19 cellular contexts compared by ENCODE assay signal in the genomic region with DNA sequence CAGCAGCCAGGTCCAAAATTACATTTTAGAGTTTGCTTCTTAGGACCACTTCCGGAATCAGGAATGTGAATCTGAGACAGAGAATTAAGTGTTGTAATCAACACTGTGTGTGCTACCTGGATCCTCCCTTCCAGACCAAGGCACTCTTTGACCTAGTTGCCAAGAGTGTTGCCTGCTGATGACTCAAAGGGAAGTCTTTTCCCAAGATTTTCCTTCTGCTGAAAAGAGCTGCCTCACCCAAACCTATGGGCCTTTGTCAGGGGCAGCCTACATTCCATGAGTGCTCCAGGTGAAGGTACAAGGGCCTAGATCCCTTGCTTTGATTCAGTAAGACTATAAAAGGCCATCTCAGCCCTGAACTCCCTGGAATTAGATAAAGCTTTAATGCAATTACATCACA.
"Had no signal": no experiment of that assay in that cellular context is flagged by ENCODE, and none has a peak within 500 bp of the region (broad histone marks: within the 10 kb centered on the region; RNA-seq: fewer than 3 reads in every experiment).

No MANE protein-coding gene starts in this region.

- H3K36me3 ChIP-seq: adrenal gland, spleen, upper lobe of right lung, WERI-Rb-1 had no signal

- H3K27me3 Mint-ChIP-seq: natural killer cell treated with Interleukin-12 subunit alpha and Interleukin-12 subunit beta and Interleukin-15 and Interleukin-18, amount 100 ng/mL, for 72 hours; stimulated activated memory B cell treated with anti-CD40 and anti-IgM and Interleukin-4, amounts not matched to agents 10 μg/mL and 1 μg/mL and 100 μg/mL, for 72 hours had no signal

- H3K27me3 ChIP-seq: adrenal gland, spleen, testis, upper lobe of right lung had no signal

- H3K36me3 Mint-ChIP-seq: stimulated activated memory B cell treated with anti-CD40 and anti-IgM and Interleukin-4, amounts not matched to agents 10 μg/mL and 1 μg/mL and 100 μg/mL, for 72 hours had no signal

- ATAC-seq: activated naive CD4-positive, alpha-beta T cell treated with anti-CD3 and anti-CD28 coated beads, Interleukin-2, amount 50 U/mL, for 72 hours; natural killer cell treated with Interleukin-12 subunit alpha and Interleukin-12 subunit beta and Interleukin-15 and Interleukin-18, amount 100 ng/mL, for 72 hours; stimulated activated memory B cell treated with anti-CD40 and anti-IgM and Interleukin-4, amounts not matched to agents 10 μg/mL and 1 μg/mL and 100 μg/mL, for 72 hours; upper lobe of right lung had no signal

- H3K4me3 ChIP-seq: adrenal gland, spleen, testis, upper lobe of right lung had no signal

- H3K4me1 ChIP-seq: adrenal gland, spleen, testis, upper lobe of right lung had no signal

- H3K27ac Mint-ChIP-seq: activated naive CD4-positive, alpha-beta T cell treated with anti-CD3 and anti-CD28 coated beads, Interleukin-2, amount 50 U/mL, for 72 hours; activated T-helper 1 cell treated with anti-CD3 and anti-CD28 coated beads, Interleukin-12 subunit alpha, Interleukin-12 subunit beta, Interleukin-2, Interleukin-4 antibody, amounts not matched to agents 30 ng/mL and 10 ng/mL and 1 ng/mL, durations not matched to agents 14 hours and 24 hours and 36 hours; natural killer cell treated with Interleukin-12 subunit alpha and Interleukin-12 subunit beta and Interleukin-15 and Interleukin-18, amount 100 ng/mL, for 72 hours; stimulated activated memory B cell treated with anti-CD40 and anti-IgM and Interleukin-4, amounts not matched to agents 10 μg/mL and 1 μg/mL and 100 μg/mL, for 72 hours had no signal

- H3K9me3 ChIP-seq: adrenal gland, testis, upper lobe of right lung had no signal

- H3K27ac ChIP-seq: adrenal gland, spleen, testis, upper lobe of right lung, WERI-Rb-1 had no signal

- H3K4me3 Mint-ChIP-seq: activated T-helper 1 cell treated with anti-CD3 and anti-CD28 coated beads, Interleukin-12 subunit alpha, Interleukin-12 subunit beta, Interleukin-2, Interleukin-4 antibody, amounts not matched to agents 30 ng/mL and 10 ng/mL and 1 ng/mL, durations not matched to agents 14 hours and 24 hours and 36 hours; natural killer cell treated with Interleukin-12 subunit alpha and Interleukin-12 subunit beta and Interleukin-15 and Interleukin-18, amount 100 ng/mL, for 72 hours; stimulated activated memory B cell treated with anti-CD40 and anti-IgM and Interleukin-4, amounts not matched to agents 10 μg/mL and 1 μg/mL and 100 μg/mL, for 72 hours had no signal

- H3K4me1 Mint-ChIP-seq: stimulated activated memory B cell treated with anti-CD40 and anti-IgM and Interleukin-4, amounts not matched to agents 10 μg/mL and 1 μg/mL and 100 μg/mL, for 72 hours had no signal

- DNase-seq: activated CD4-positive, alpha-beta T cell treated with anti-CD3 and anti-CD28 coated beads for 1 hour; activated CD8-positive, alpha-beta memory T cell treated with anti-CD3 and anti-CD28 coated beads for 24 hours; activated gamma-delta T cell treated with Interleukin-2 at 50 U/mL for 16 hours; adrenal gland; dermis blood vessel endothelial cell; effector memory CD4-positive, alpha-beta T cell; foreskin fibroblast; head of caudate nucleus; retina; spleen; stimulated activated CD4-positive, alpha-beta T cell treated with anti-CD3 and anti-CD28 coated beads, Interleukin-4, amount 100 ng/mL, for 4 hours; SW 1271; testis; upper lobe of right lung; WERI-Rb-1 had no signal
